20 cellular contexts compared by ENCODE assay signal in genomic region chr5:132085686-132086085, GRCh38. TPM values are rescaled to one million over a fixed set of nuclear protein-coding genes. Genes with fewer than 3 reads are reported as not detected.
A peak's percentile ranks its signal among the peaks of the same experiment; 100 is the strongest.
DNase-seq lines count a peak whose midpoint lies in the region; ATAC-seq and TF ChIP-seq lines count a peak whose summit lies in the region.
"Had no signal": no experiment of that assay in that cellular context is flagged by ENCODE, and none has a peak within 500 bp of the region (broad histone marks: within the 10 kb centered on the region; RNA-seq: fewer than 3 reads in every experiment).

No MANE protein-coding gene starts in this region.

- TF ChIP-seq CTCF in PC-3 (conservative IDR thresholded peaks at IDR 0.05; ENCODE audit: low read depth, low read length) (no peak), endothelial cell (IDR thresholded peaks at IDR 0.05; ENCODE audit: unreplicated experiment) (no peak)

- peaks cover 2% of the 10 kb centered on the region for H3K9me3 Mint-ChIP-seq in activated naive CD8-positive, alpha-beta T cell treated with anti-CD3 and anti-CD28 coated beads, Interleukin-2, amount 10 ng/mL, durations not matched to agents 7 days and 5 days
- peaks cover 4% of the 10 kb centered on the region for H3K9me3 Mint-ChIP-seq in activated naive CD8-positive, alpha-beta T cell treated with anti-CD3 and anti-CD28 coated beads for 36 hours
- no peaks in the 10 kb centered on the region for H3K9me3 Mint-ChIP-seq in endothelial cell (ENCODE audit: unreplicated experiment)
- no peaks in the 10 kb centered on the region for H3K9me3 Mint-ChIP-seq in stimulated activated effector memory CD8-positive, alpha-beta T cell treated with anti-CD3 and anti-CD28 coated beads, Interleukin-12 subunit alpha, Interleukin-12 subunit beta, amount 100 ng/mL, for 72 hours
- H3K9me3 Mint-ChIP-seq: activated B cell treated with CpG ODN at 0.5 μM for 24 hours; activated naive CD4-positive, alpha-beta T cell treated with anti-CD3 and anti-CD28 coated beads, Interleukin-2, amount 10 ng/mL, durations not matched to agents 7 days and 5 days; activated T-cell treated with anti-CD3 and anti-CD28 coated beads, Interleukin-2, amount 50 U/mL, for 4 hours had no signal

- H2BK120ac ChIP-seq in mesendoderm (ENCODE audit: low read depth, low read length): no peak overlapping the region

- H3K56ac ChIP-seq in mesendoderm (ENCODE audit: low read length): no peak overlapping the region

- peaks cover 47% of the 10 kb centered on the region for H3K4me1 Mint-ChIP-seq in activated naive CD8-positive, alpha-beta T cell treated with anti-CD3 and anti-CD28 coated beads, Interleukin-2, amount 10 ng/mL, durations not matched to agents 7 days and 5 days
- H3K4me1 Mint-ChIP-seq in activated naive CD8-positive, alpha-beta T cell treated with anti-CD3 and anti-CD28 coated beads for 36 hours: peaks cover 45% of the 10 kb centered on the region
- H3K4me1 Mint-ChIP-seq in endothelial cell (ENCODE audit: unreplicated experiment): peaks cover 13% of the 10 kb centered on the region
- peaks cover 70% of the 10 kb centered on the region for H3K4me1 Mint-ChIP-seq in stimulated activated effector memory CD8-positive, alpha-beta T cell treated with anti-CD3 and anti-CD28 coated beads, Interleukin-12 subunit alpha, Interleukin-12 subunit beta, amount 100 ng/mL, for 72 hours

- WGBS in mesendoderm (ENCODE audit: extremely low coverage, insufficient coverage, low lambda C conversion rate): no CpG with 5 or more reads among the region's 4 CpGs

- no peak overlapping the region for H2BK5ac ChIP-seq in mesendoderm (ENCODE audit: low read length)

- no peaks in the 10 kb centered on the region for H3K79me1 ChIP-seq in mesendoderm (ENCODE audit: low read length)

- POLR2A ChIA-PET in activated naive CD8-positive, alpha-beta T cell treated with anti-CD3 and anti-CD28 coated beads, Interleukin-2, amount 10 ng/mL, durations not matched to agents 7 days and 5 days (lab: Charles Lee): no interaction called here
- POLR2A ChIA-PET in PC-3 (lab: Charles Lee; ENCODE audit: unreplicated experiment): interaction anchor here (1.1 kb wide), 1 partner anchor 9 kb away, joined by 5 read pairs; no protein-coding TSS in a partner anchor

- H4K5ac ChIP-seq in mesendoderm (ENCODE audit: low read length): no peak overlapping the region

- no peak overlapping the region for H3K4me3 Mint-ChIP-seq in activated naive CD8-positive, alpha-beta T cell treated with anti-CD3 and anti-CD28 coated beads, Interleukin-2, amount 10 ng/mL, durations not matched to agents 7 days and 5 days
- no peak overlapping the region for H3K4me3 Mint-ChIP-seq in activated naive CD8-positive, alpha-beta T cell treated with anti-CD3 and anti-CD28 coated beads for 36 hours
- no peak overlapping the region for H3K4me3 Mint-ChIP-seq in endothelial cell (ENCODE audit: unreplicated experiment)
- H3K4me3 Mint-ChIP-seq in stimulated activated effector memory CD8-positive, alpha-beta T cell treated with anti-CD3 and anti-CD28 coated beads, Interleukin-12 subunit alpha, Interleukin-12 subunit beta, amount 100 ng/mL, for 72 hours: no peak overlapping the region
- H3K4me3 Mint-ChIP-seq: activated B cell treated with CpG ODN at 0.5 μM for 24 hours; activated naive CD4-positive, alpha-beta T cell treated with anti-CD3 and anti-CD28 coated beads, Interleukin-2, amount 10 ng/mL, durations not matched to agents 7 days and 5 days; activated T-cell treated with anti-CD3 and anti-CD28 coated beads, Interleukin-2, amount 50 U/mL, for 4 hours had no signal

- H3K27ac ChIP-seq in PC-3 (ENCODE audit: low read length) (peak overlapping the region; percentile 75), mesendoderm (ENCODE audit: low read depth, low read length) (no peak overlapping the region)
- H3K27ac ChIP-seq: cardiac muscle cell, psoas muscle, thyroid gland had no signal

- BruUV-seq in PC-3 (replicated peaks; lab: Mats Ljungman, UMichigan): no TSS peak

- H3K9me3 ChIP-seq in PC-3 (ENCODE audit: low read length): no peaks in the 10 kb centered on the region
- H3K9me3 ChIP-seq: psoas muscle, thyroid gland had no signal

- no peak for ATAC-seq in activated naive CD8-positive, alpha-beta T cell treated with anti-CD3 and anti-CD28 coated beads, Interleukin-2, amount 10 ng/mL, durations not matched to agents 7 days and 5 days (ENCODE audit: low read depth)
- ATAC-seq in PC-3: no peak
- no peak for ATAC-seq in stimulated activated effector memory CD8-positive, alpha-beta T cell treated with anti-CD3 and anti-CD28 coated beads, Interleukin-12 subunit alpha, Interleukin-12 subunit beta, amount 100 ng/mL, for 72 hours
- ATAC-seq: activated T-cell treated with anti-CD3 and anti-CD28 coated beads, Interleukin-2, amount 50 U/mL, for 4 hours had no signal

- H3K36me3 Mint-ChIP-seq in activated naive CD8-positive, alpha-beta T cell treated with anti-CD3 and anti-CD28 coated beads, Interleukin-2, amount 10 ng/mL, durations not matched to agents 7 days and 5 days: peaks cover 3% of the 10 kb centered on the region
- peaks cover 5% of the 10 kb centered on the region for H3K36me3 Mint-ChIP-seq in activated naive CD8-positive, alpha-beta T cell treated with anti-CD3 and anti-CD28 coated beads for 36 hours
- H3K36me3 Mint-ChIP-seq in endothelial cell (ENCODE audit: low read depth, unreplicated experiment): no peaks in the 10 kb centered on the region
- H3K36me3 Mint-ChIP-seq in stimulated activated effector memory CD8-positive, alpha-beta T cell treated with anti-CD3 and anti-CD28 coated beads, Interleukin-12 subunit alpha, Interleukin-12 subunit beta, amount 100 ng/mL, for 72 hours: peaks cover 6% of the 10 kb centered on the region
- H3K36me3 Mint-ChIP-seq: activated naive CD4-positive, alpha-beta T cell treated with anti-CD3 and anti-CD28 coated beads, Interleukin-2, amount 10 ng/mL, durations not matched to agents 7 days and 5 days had no signal

- H3K4me2 ChIP-seq in PC-3 (ENCODE audit: low read length) (peak overlapping the region; percentile 24; the same call in 1 of the 2 replicates), mesendoderm (ENCODE audit: low read length) (no peak overlapping the region)

- H3K18ac ChIP-seq in mesendoderm (ENCODE audit: low read length): no peak overlapping the region

- H3K4me3 ChIP-seq in PC-3 (ENCODE audit: low read length): no peak overlapping the region
- H3K4me3 ChIP-seq in mesendoderm (ENCODE audit: low read length): no peak overlapping the region
- H3K4me3 ChIP-seq: cardiac muscle cell, psoas muscle, skin epidermis, thyroid gland had no signal

- H4K20me1 ChIP-seq in PC-3 (ENCODE audit: low read length): no peaks in the 10 kb centered on the region

- H3K4me1 ChIP-seq in PC-3 (ENCODE audit: insufficient read depth, low read length) (peaks cover 36% of the 10 kb centered on the region), mesendoderm (ENCODE audit: control insufficient read depth, low read depth, low read length) (no peaks in the 10 kb centered on the region)
- H3K4me1 ChIP-seq: psoas muscle, thyroid gland had no signal

- H3K36me3 ChIP-seq in PC-3 (ENCODE audit: low read depth, low read length) (no peaks in the 10 kb centered on the region), mesendoderm (ENCODE audit: control insufficient read depth, insufficient read depth, low read length) (no peaks in the 10 kb centered on the region)
- H3K36me3 ChIP-seq: cardiac muscle cell, thyroid gland had no signal

- no peak overlapping the region for H2AFZ ChIP-seq in PC-3 (ENCODE audit: low read length)

- H3K27me3 Mint-ChIP-seq in activated naive CD8-positive, alpha-beta T cell treated with anti-CD3 and anti-CD28 coated beads, Interleukin-2, amount 10 ng/mL, durations not matched to agents 7 days and 5 days: no peaks in the 10 kb centered on the region
- no peaks in the 10 kb centered on the region for H3K27me3 Mint-ChIP-seq in activated naive CD8-positive, alpha-beta T cell treated with anti-CD3 and anti-CD28 coated beads for 36 hours
- peaks cover 6% of the 10 kb centered on the region for H3K27me3 Mint-ChIP-seq in endothelial cell (ENCODE audit: unreplicated experiment)
- H3K27me3 Mint-ChIP-seq: activated B cell treated with CpG ODN at 0.5 μM for 24 hours had no signal

- H3K27me3 ChIP-seq in PC-3 (ENCODE audit: low read length) (no peaks in the 10 kb centered on the region), mesendoderm (ENCODE audit: insufficient read depth, low read length, poor library complexity) (no peaks in the 10 kb centered on the region)
- H3K27me3 ChIP-seq: cardiac muscle cell, thyroid gland had no signal

- H2AK5ac ChIP-seq in mesendoderm (ENCODE audit: low read length): no peak overlapping the region

- H3K27ac Mint-ChIP-seq in activated naive CD8-positive, alpha-beta T cell treated with anti-CD3 and anti-CD28 coated beads, Interleukin-2, amount 10 ng/mL, durations not matched to agents 7 days and 5 days: peak overlapping the region; percentile 8
- H3K27ac Mint-ChIP-seq in activated naive CD8-positive, alpha-beta T cell treated with anti-CD3 and anti-CD28 coated beads for 36 hours: no peak overlapping the region
- peak overlapping the region; percentile 30 for H3K27ac Mint-ChIP-seq in endothelial cell (ENCODE audit: unreplicated experiment)
- peak overlapping the region; percentile 69 for H3K27ac Mint-ChIP-seq in stimulated activated effector memory CD8-positive, alpha-beta T cell treated with anti-CD3 and anti-CD28 coated beads, Interleukin-12 subunit alpha, Interleukin-12 subunit beta, amount 100 ng/mL, for 72 hours
- H3K27ac Mint-ChIP-seq: activated B cell treated with CpG ODN at 0.5 μM for 24 hours; activated naive CD4-positive, alpha-beta T cell treated with anti-CD3 and anti-CD28 coated beads, Interleukin-2, amount 10 ng/mL, durations not matched to agents 7 days and 5 days had no signal

- no peak overlapping the region for H3K4ac ChIP-seq in mesendoderm (ENCODE audit: low read depth, low read length)

- H4K8ac ChIP-seq in mesendoderm (ENCODE audit: low read depth, low read length): no peak overlapping the region

- in situ Hi-C loops in KBM-7 (cut with MboI; ENCODE audit: low pct_unique_long_range_greater_than_20kb, low sequenced_read_pairs): no loop called here

- no peak overlapping the region for H2BK15ac ChIP-seq in mesendoderm (replicated peaks; ENCODE audit: low read depth)

- H3F3A ChIP-seq in PC-3 (ENCODE audit: low read length, unreplicated experiment): no peaks in the 10 kb centered on the region

- intact Hi-C loops in PC-3 (cut with micrococcal nuclease): no loop called here

- 0 out of 2 replicates have a peak overlapping the region, but pooled peaks have one; percentile 6 for H3K9ac ChIP-seq in PC-3 (ENCODE audit: low read length)
- no peak overlapping the region for H3K9ac ChIP-seq in mesendoderm (ENCODE audit: low read length)

- no peak overlapping the region for H3K23ac ChIP-seq in mesendoderm (ENCODE audit: low read length)

- H3K9me2 ChIP-seq in PC-3 (replicated peaks; ENCODE audit: low read length): no peaks in the 10 kb centered on the region

- CTCF ChIA-PET in PC-3 (lab: Charles Lee): no interaction called here

- DNase-seq in activated naive CD8-positive, alpha-beta T cell treated with anti-CD3 and anti-CD28 coated beads, Interleukin-2, amount 10 ng/mL, durations not matched to agents 7 days and 5 days: peak; percentile 21
- no peak for DNase-seq in activated naive CD8-positive, alpha-beta T cell treated with anti-CD3 and anti-CD28 coated beads for 36 hours
- DNase-seq in PC-3 (no peak), endothelial cell (ENCODE audit: low spot score) (no peak), mesendoderm (no peak), KBM-7 (no peak)
- no peak for DNase-seq in stimulated activated effector memory CD8-positive, alpha-beta T cell treated with anti-CD3 and anti-CD28 coated beads, Interleukin-12 subunit alpha, Interleukin-12 subunit beta, amount 100 ng/mL, for 72 hours (ENCODE audit: low spot score in 2 of 2)
- no peak for DNase-seq in stimulated activated naive CD4-positive, alpha-beta T cell treated with Interleukin-2 at 50 U/mL for 16 hours (lab: John Stamatoyannopoulos, UW)
- DNase-seq: activated B cell treated with CpG ODN at 0.5 μM for 24 hours; activated naive CD4-positive, alpha-beta T cell treated with anti-CD3 and anti-CD28 coated beads, Interleukin-2, amount 10 ng/mL, durations not matched to agents 7 days and 5 days; activated T-cell treated with anti-CD3 and anti-CD28 coated beads, Interleukin-2, amount 50 U/mL, for 4 hours; cortex of kidney; NCI-H1092 treated with DMSO at 0.1 percent for 48 hours; NCI-H187 treated with DMSO at 0.1 percent for 48 hours; NCI-H526 treated with DMSO at 0.1 percent for 48 hours had no signal

- H3K79me2 ChIP-seq in PC-3 (ENCODE audit: low read length) (no peaks in the 10 kb centered on the region), mesendoderm (ENCODE audit: control insufficient read depth, insufficient read depth, low read length) (no peaks in the 10 kb centered on the region)

RNA-seq across cellular contexts. Expression of gene CSF2, which starts 12.1 kb away (rescaled TPM):
- 1 to 10 TPM; 1.1 to 1.4 TPM for total RNA-seq in activated naive CD8-positive, alpha-beta T cell treated with anti-CD3 and anti-CD28 coated beads, Interleukin-2, amount 10 ng/mL, durations not matched to agents 7 days and 5 days
- 100 to 1,000 TPM; 103 to 107 TPM for total RNA-seq in activated naive CD8-positive, alpha-beta T cell treated with anti-CD3 and anti-CD28 coated beads for 36 hours
- total RNA-seq in PC-3 (2014; rRNA removed) (69.9 and 93.6 TPM in 2 replicates), endothelial cell (ENCODE audit: unreplicated experiment) (not detected)
- polyA plus RNA-seq in mesendoderm (2013, experiment 1 of 2): not detected
- not detected for polyA plus RNA-seq in mesendoderm (2013, experiment 2 of 2)
- total RNA-seq: activated B cell treated with CpG ODN at 0.5 μM for 24 hours, cardiac muscle cell, psoas muscle, thyroid gland had no signal
- polyA plus RNA-seq: cardiac muscle cell had no signal

RNA-seq across cellular contexts. Expression of gene IL3, which starts 25.2 kb away (rescaled TPM):
- total RNA-seq in activated naive CD8-positive, alpha-beta T cell treated with anti-CD3 and anti-CD28 coated beads, Interleukin-2, amount 10 ng/mL, durations not matched to agents 7 days and 5 days: not detected
- under 1 TPM; 0.20 to 0.49 TPM for total RNA-seq in activated naive CD8-positive, alpha-beta T cell treated with anti-CD3 and anti-CD28 coated beads for 36 hours
- total RNA-seq in PC-3 (2014; rRNA removed) (not detected in 2 replicates), endothelial cell (ENCODE audit: unreplicated experiment) (not detected)
- not detected for polyA plus RNA-seq in mesendoderm (2013, experiment 1 of 2)
- not detected for polyA plus RNA-seq in mesendoderm (2013, experiment 2 of 2)
- total RNA-seq: activated B cell treated with CpG ODN at 0.5 μM for 24 hours, cardiac muscle cell, lung microvascular endothelial cell, psoas muscle, thyroid gland had no signal
- polyA plus RNA-seq: cardiac muscle cell, psoas muscle had no signal

Comparison
In these comparisons a context has a peak if more than half of its experiments do, and no peak if none do; other contexts are left out.
1. RNA of gene CSF2, which starts 12.1 kb away (total RNA-seq): 103 to 107 TPM in activated naive CD8-positive, alpha-beta T cell treated with anti-CD3 and anti-CD28 coated beads for 36 hours and 69.9 to 93.6 TPM in PC-3; 1.1 to 1.4 TPM in activated naive CD8-positive, alpha-beta T cell treated with anti-CD3 and anti-CD28 coated beads, Interleukin-2, amount 10 ng/mL, durations not matched to agents 7 days and 5 days and not detected in endothelial cell (single experiment); every median in the first group is over 10 times any median in the second.